In genomic region chr17:43928606-43929005, GRCh38 we compare ENCODE assay signal across 21 cellular contexts. TPM values are rescaled to one million over a fixed set of nuclear protein-coding genes. Genes with fewer than 3 reads are reported as not detected.
DNase-seq lines count a peak whose midpoint lies in the region; ATAC-seq, FAIRE-seq and TF ChIP-seq lines count a peak whose summit lies in the region.
"Had no signal": no experiment of that assay in that cellular context is flagged by ENCODE, and none has a peak within 500 bp of the region (broad histone marks: within the 10 kb centered on the region; RNA-seq: fewer than 3 reads in every experiment).

No MANE protein-coding gene starts in this region.

- no peaks in the 10 kb centered on the region for H4K20me1 ChIP-seq in hepatocyte (ENCODE audit: insufficient read depth, poor library complexity, severe bottlenecking)

- no peaks in the 10 kb centered on the region for H3K36me3 Mint-ChIP-seq in activated naive CD8-positive, alpha-beta T cell
- H3K36me3 Mint-ChIP-seq in activated naive CD8-positive, alpha-beta T cell treated with anti-CD3 and anti-CD28 coated beads, Interleukin-2, amount 50 U/mL, for 24 hours (ENCODE audit: low read depth): no peaks in the 10 kb centered on the region
- no peaks in the 10 kb centered on the region for H3K36me3 Mint-ChIP-seq in progenitor cell of endocrine pancreas (ENCODE audit: insufficient read depth)
- H3K36me3 Mint-ChIP-seq: CD8-positive, alpha-beta memory T cell had no signal

- no peak overlapping the region for H3K27ac ChIP-seq in hepatocyte

- H3K9me2 ChIP-seq in hepatocyte (replicated peaks; ENCODE audit: insufficient read depth): no peaks in the 10 kb centered on the region

- no peak overlapping the region for H3K4me3 ChIP-seq in hepatocyte
- H3K4me3 ChIP-seq: HAP-1 had no signal

- peak overlapping the region; percentile 70 for H3K27ac Mint-ChIP-seq in activated naive CD8-positive, alpha-beta T cell
- H3K27ac Mint-ChIP-seq in activated naive CD8-positive, alpha-beta T cell treated with anti-CD3 and anti-CD28 coated beads, Interleukin-2, amount 50 U/mL, for 24 hours: no peak overlapping the region
- no peak overlapping the region for H3K27ac Mint-ChIP-seq in progenitor cell of endocrine pancreas

- H3K4me3 Mint-ChIP-seq in activated naive CD8-positive, alpha-beta T cell: no peak overlapping the region
- no peak overlapping the region for H3K4me3 Mint-ChIP-seq in activated naive CD8-positive, alpha-beta T cell treated with anti-CD3 and anti-CD28 coated beads, Interleukin-2, amount 50 U/mL, for 24 hours
- H3K4me3 Mint-ChIP-seq in progenitor cell of endocrine pancreas (ENCODE audit: low read depth): no peak overlapping the region

- no peak overlapping the region for H2AFZ ChIP-seq in hepatocyte

- H3K9me3 ChIP-seq in hepatocyte (ENCODE audit: low read depth): no peaks in the 10 kb centered on the region
- H3K9me3 ChIP-seq: HAP-1 had no signal

- peak; percentile 30 for FAIRE-seq in urothelium cell line (lab: Jason Lieb, UNC)
- FAIRE-seq: D721Med had no signal

- no peak for ATAC-seq in activated naive CD8-positive, alpha-beta T cell treated with anti-CD3 and anti-CD28 coated beads, Interleukin-2, amount 50 U/mL, for 24 hours

- H3K4me1 Mint-ChIP-seq in activated naive CD8-positive, alpha-beta T cell (ENCODE audit: low read depth): peaks cover 24% of the 10 kb centered on the region
- peaks cover 26% of the 10 kb centered on the region for H3K4me1 Mint-ChIP-seq in activated naive CD8-positive, alpha-beta T cell treated with anti-CD3 and anti-CD28 coated beads, Interleukin-2, amount 50 U/mL, for 24 hours
- H3K4me1 Mint-ChIP-seq in progenitor cell of endocrine pancreas (ENCODE audit: low read depth): peaks cover 7% of the 10 kb centered on the region

- peak; percentile 35 for DNase-seq in NCI-H748 (lab: John Stamatoyannopoulos, UW; ENCODE audit: unreplicated experiment)
- no peak for DNase-seq in NCI-H748 treated with DMSO at 0.1 percent for 48 hours (lab: John Stamatoyannopoulos, UW)
- no peak for DNase-seq in activated naive CD8-positive, alpha-beta T cell treated with anti-CD3 and anti-CD28 coated beads, Interleukin-2, amount 50 U/mL, for 24 hours
- peak; percentile 32 for DNase-seq in hepatocyte (ENCODE audit: low spot score)
- DNase-seq in urothelium cell line (ENCODE audit: low spot score): no peak
- DNase-seq in progenitor cell of endocrine pancreas (ENCODE audit: low spot score, unreplicated experiment): no peak
- DNase-seq in NCI-H2227 (lab: John Stamatoyannopoulos, UW; ENCODE audit: unreplicated experiment): no peak
- DNase-seq: 8988T, DMS79 treated with DMSO at 0.1 percent for 48 hours, Kasumi-1, NCI-H1105, NCI-H2029, NCI-H2171 treated with DMSO at 0.1 percent for 48 hours had no signal

- H3K9me3 Mint-ChIP-seq in activated naive CD8-positive, alpha-beta T cell (ENCODE audit: low read depth): no peaks in the 10 kb centered on the region
- H3K9me3 Mint-ChIP-seq in activated naive CD8-positive, alpha-beta T cell treated with anti-CD3 and anti-CD28 coated beads, Interleukin-2, amount 50 U/mL, for 24 hours: no peaks in the 10 kb centered on the region
- no peaks in the 10 kb centered on the region for H3K9me3 Mint-ChIP-seq in progenitor cell of endocrine pancreas (ENCODE audit: low read depth)
- H3K9me3 Mint-ChIP-seq: CD8-positive, alpha-beta memory T cell had no signal

- WGBS in hepatocyte (ENCODE audit: low lambda C conversion rate, missing lambda C conversion rate): 58% methylated on average over 1 of the region's 1 CpG

- H3K36me3 ChIP-seq in hepatocyte (replicated peaks; ENCODE audit: insufficient read depth, low read depth): no peaks in the 10 kb centered on the region
- H3K36me3 ChIP-seq: HAP-1 had no signal

- no peak for TF ChIP-seq CTCF in hepatocyte (IDR thresholded peaks at IDR 0.05; ENCODE audit: poor library complexity)
- TF ChIP-seq CTCF in progenitor cell of endocrine pancreas (IDR thresholded peaks at IDR 0.05; ENCODE audit: unreplicated experiment): no peak

- no peaks in the 10 kb centered on the region for H3K27me3 Mint-ChIP-seq in activated naive CD8-positive, alpha-beta T cell
- H3K27me3 Mint-ChIP-seq in activated naive CD8-positive, alpha-beta T cell treated with anti-CD3 and anti-CD28 coated beads, Interleukin-2, amount 50 U/mL, for 24 hours: peaks cover 8% of the 10 kb centered on the region
- H3K27me3 Mint-ChIP-seq in progenitor cell of endocrine pancreas: peaks cover 37% of the 10 kb centered on the region

- H3K4me1 ChIP-seq in hepatocyte (ENCODE audit: insufficient read depth): peaks cover 24% of the 10 kb centered on the region
- H3K4me1 ChIP-seq: HAP-1 had no signal

- peaks cover 3% of the 10 kb centered on the region for H3K27me3 ChIP-seq in hepatocyte

- no peak overlapping the region for H3K4me2 ChIP-seq in hepatocyte

- H3K79me2 ChIP-seq in hepatocyte: no peaks in the 10 kb centered on the region

RNA-seq across cellular contexts. Expression of gene PPY, which starts 13.7 kb away (rescaled TPM):
- not detected in 2 replicates for total RNA-seq in hepatocyte
- polyA plus RNA-seq in hepatocyte: not detected in 2 replicates
- total RNA-seq in progenitor cell of endocrine pancreas: 0.78 TPM in 1 of 2 replicates, not detected in the other
- total RNA-seq: CD8-positive, alpha-beta memory T cell; G401; HT-29; NCI-H460 had no signal
- polyA plus RNA-seq: BJ; CD8-positive, alpha-beta memory T cell had no signal

RNA-seq across cellular contexts. Expression of gene MPP2, which starts 21.3 kb away (rescaled TPM):
- total RNA-seq in hepatocyte (1.3 and 4.1 TPM in 2 replicates), progenitor cell of endocrine pancreas (5.4 and 6.4 TPM in 2 replicates)
- 1.1 and 1.4 TPM in 2 replicates for polyA plus RNA-seq in hepatocyte

RNA-seq across cellular contexts. Expression of gene PYY, which starts 25.1 kb away (rescaled TPM):
- 3.2 TPM in 1 of 2 replicates, not detected in the other for total RNA-seq in hepatocyte
- 0.28 and 16.9 TPM in 2 replicates for polyA plus RNA-seq in hepatocyte
- 0.84 and 1.1 TPM in 2 replicates for total RNA-seq in progenitor cell of endocrine pancreas
- total RNA-seq: CD8-positive, alpha-beta memory T cell; G401; HT-29; NCI-H460 had no signal
- polyA plus RNA-seq: BJ; CD8-positive, alpha-beta memory T cell had no signal

Comparison
In these comparisons a context has a peak if more than half of its experiments do, and no peak if none do; other contexts are left out.
1. DNase-seq: peak in NCI-H748 (single experiment) and hepatocyte (single experiment); none in NCI-H748 treated with DMSO at 0.1 percent for 48 hours (single experiment), activated naive CD8-positive, alpha-beta T cell treated with anti-CD3 and anti-CD28 coated beads, Interleukin-2, amount 50 U/mL, for 24 hours (single experiment), urothelium cell line (single experiment), progenitor cell of endocrine pancreas (single experiment) and NCI-H2227 (single experiment).